Comparison of ENCODE assay signal across 20 cellular contexts in the genomic region with DNA sequence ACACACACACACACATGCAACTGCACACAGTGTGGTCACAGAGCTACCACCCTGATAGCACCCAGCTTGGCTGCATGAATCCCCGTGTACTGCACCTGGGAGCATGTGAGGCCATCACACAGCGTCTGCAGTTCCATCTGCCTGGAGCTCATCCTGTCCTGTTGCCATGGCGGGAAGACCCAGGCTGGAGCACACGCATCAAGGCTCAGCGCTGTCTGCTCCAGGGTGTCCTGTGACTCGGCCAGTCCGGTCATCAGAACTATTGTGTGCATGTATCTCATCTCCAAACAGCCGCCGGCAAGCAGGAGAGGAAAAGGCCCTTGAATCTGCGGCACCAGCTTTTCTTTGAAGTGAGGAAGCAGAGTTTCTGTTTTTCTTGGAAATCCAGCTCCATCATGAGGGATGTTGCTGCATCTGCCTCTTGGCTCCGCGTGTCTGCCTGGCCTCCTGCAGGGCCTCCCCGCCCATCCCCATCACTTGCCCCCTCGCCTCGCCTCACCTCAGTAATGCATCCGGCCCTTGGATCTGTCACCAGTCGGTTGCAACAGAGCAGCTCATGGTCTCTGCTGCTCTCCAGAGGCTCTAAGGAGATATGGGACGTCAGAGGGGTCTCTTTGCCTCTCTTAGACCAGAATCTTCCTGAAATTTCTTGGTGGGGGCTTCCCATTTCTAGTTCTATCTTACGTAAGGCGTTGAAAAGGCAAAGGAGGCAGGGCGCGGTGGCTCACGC. TPM values are rescaled to one million over a fixed set of nuclear protein-coding genes. Genes with fewer than 3 reads are reported as not detected.
"Had no signal": no experiment of that assay in that cellular context is flagged by ENCODE, and none has a peak within 500 bp of the region (broad histone marks: within the 10 kb centered on the region; RNA-seq: fewer than 3 reads in every experiment).

No MANE protein-coding gene starts in this region.

- H3K36me3 ChIP-seq: esophagus muscularis mucosa, gastroesophageal sphincter, heart left ventricle, left lung, tibial nerve, uterus had no signal

- H3K4me3 ChIP-seq: esophagus muscularis mucosa, gastroesophageal sphincter, heart left ventricle, left lung, tibial nerve, uterus had no signal

- H3K27ac Mint-ChIP-seq: activated CD4-positive, alpha-beta T cell treated with anti-CD3 and anti-CD28 coated beads, Interleukin-2, amount 10 ng/mL, durations not matched to agents 24 days and 14 days; activated CD8-positive, alpha-beta T cell treated with anti-CD3 and anti-CD28 coated beads for 36 hours; activated T-helper 17 cell treated with anti-CD3 and anti-CD28 coated beads, Interleukin-2, amount 50 U/mL, for 72 hours; progenitor cell of endocrine pancreas had no signal

- H3K4me3 Mint-ChIP-seq: activated CD4-positive, alpha-beta T cell treated with anti-CD3 and anti-CD28 coated beads, Interleukin-2, amount 10 ng/mL, durations not matched to agents 24 days and 14 days; activated CD8-positive, alpha-beta T cell treated with anti-CD3 and anti-CD28 coated beads for 36 hours; activated T-helper 17 cell treated with anti-CD3 and anti-CD28 coated beads, Interleukin-2, amount 50 U/mL, for 72 hours had no signal

- H3K9me3 Mint-ChIP-seq: activated CD4-positive, alpha-beta T cell treated with anti-CD3 and anti-CD28 coated beads, Interleukin-2, amount 10 ng/mL, durations not matched to agents 24 days and 14 days; activated CD8-positive, alpha-beta T cell treated with anti-CD3 and anti-CD28 coated beads for 36 hours; activated T-helper 17 cell treated with anti-CD3 and anti-CD28 coated beads, Interleukin-2, amount 50 U/mL, for 72 hours had no signal

- H3K4me1 ChIP-seq: esophagus muscularis mucosa, gastroesophageal sphincter, heart left ventricle, left lung, tibial nerve, uterus had no signal

- H3K9me3 ChIP-seq: esophagus muscularis mucosa, gastroesophageal sphincter, heart left ventricle, left lung, tibial nerve, uterus had no signal

- H3K27me3 ChIP-seq: uterus had no signal

- ATAC-seq: activated CD8-positive, alpha-beta T cell treated with anti-CD3 and anti-CD28 coated beads for 36 hours; activated T-helper 17 cell treated with anti-CD3 and anti-CD28 coated beads, Interleukin-2, amount 50 U/mL, for 72 hours; gastroesophageal sphincter; heart left ventricle; left lung; stimulated activated naive CD8-positive, alpha-beta T cell treated with anti-CD3 and anti-CD28 coated beads, Interleukin-15, Interleukin-2, amounts not matched to agents 100 U/mL and 50 U/mL, for 24 hours had no signal

- H3K27ac ChIP-seq: esophagus muscularis mucosa, gastroesophageal sphincter, heart left ventricle, left lung, tibial nerve, uterus had no signal

- DNase-seq: activated CD4-positive, alpha-beta T cell treated with anti-CD3 and anti-CD28 coated beads, Interleukin-2, amount 10 ng/mL, durations not matched to agents 24 days and 14 days; activated CD8-positive, alpha-beta T cell treated with anti-CD3 and anti-CD28 coated beads for 36 hours; activated naive CD4-positive, alpha-beta T cell; activated T-cell treated with anti-CD3 and anti-CD28 coated beads, Interleukin-2, amount 50 U/mL, for 1 hour; aorta; cortex of kidney; left lung; midbrain; stimulated activated naive CD8-positive, alpha-beta T cell treated with anti-CD3 and anti-CD28 coated beads, Interleukin-15, Interleukin-2, amounts not matched to agents 100 U/mL and 50 U/mL, for 24 hours; T-helper 9 cell; uterus had no signal

RNA-seq across cellular contexts. Expression of gene CACNG4, which starts 23.7 kb away (rescaled TPM):
- total RNA-seq: activated CD4-positive, alpha-beta T cell treated with anti-CD3 and anti-CD28 coated beads, Interleukin-2, amount 10 ng/mL, durations not matched to agents 24 days and 14 days; activated CD8-positive, alpha-beta T cell treated with anti-CD3 and anti-CD28 coated beads for 36 hours; activated T-helper 17 cell treated with anti-CD3 and anti-CD28 coated beads, Interleukin-2, amount 50 U/mL, for 72 hours; aorta; lung microvascular endothelial cell; osteoblast had no signal
- polyA plus RNA-seq: aorta had no signal

RNA-seq across cellular contexts. Expression of gene CACNG1, which starts 56.1 kb away (rescaled TPM):
- total RNA-seq: activated CD4-positive, alpha-beta T cell treated with anti-CD3 and anti-CD28 coated beads, Interleukin-2, amount 10 ng/mL, durations not matched to agents 24 days and 14 days; activated CD8-positive, alpha-beta T cell treated with anti-CD3 and anti-CD28 coated beads for 36 hours; activated T-helper 17 cell treated with anti-CD3 and anti-CD28 coated beads, Interleukin-2, amount 50 U/mL, for 72 hours; aorta; esophagus muscularis mucosa; gastroesophageal sphincter; heart left ventricle; kidney epithelial cell; left lung; lung microvascular endothelial cell; osteoblast; tibial nerve; uterus had no signal
- polyA plus RNA-seq: heart left ventricle had no signal
